ENCODE assay signal across 18 cellular contexts in genomic region chr15:29064290-29064689, GRCh38.
DNase-seq lines count a peak whose midpoint lies in the region; ATAC-seq and TF ChIP-seq lines count a peak whose summit lies in the region.
"Had no signal": no experiment of that assay in that cellular context is flagged by ENCODE, and none has a peak within 500 bp of the region (broad histone marks: within the 10 kb centered on the region; RNA-seq: fewer than 3 reads in every experiment).

No MANE protein-coding gene starts in this region.

- no peak for DNase-seq in activated naive CD8-positive, alpha-beta T cell treated with anti-CD3 and anti-CD28 coated beads, Interleukin-2, amount 50 U/mL, for 24 hours
- DNase-seq in NCI-H2171 treated with DMSO at 0.1 percent for 48 hours (lab: John Stamatoyannopoulos, UW) (peak; percentile 12), iPS-NIHi11 (ENCODE audit: low spot score) (peak; percentile 29), smooth muscle cell (lab: John Stamatoyannopoulos, UW; ENCODE audit: unreplicated experiment) (no peak), NCI-H1092 (lab: John Stamatoyannopoulos, UW) (no peak)
- DNase-seq: DND-41, GDM1, Karpas-422, MM.1S, NCI-H187, NCI-H524 treated with DMSO at 0.1 percent for 48 hours, SHP77, SK-N-SH had no signal

- H3K27me3 Mint-ChIP-seq in activated naive CD8-positive, alpha-beta T cell: no peaks in the 10 kb centered on the region
- H3K27me3 Mint-ChIP-seq in activated naive CD8-positive, alpha-beta T cell treated with anti-CD3 and anti-CD28 coated beads, Interleukin-2, amount 50 U/mL, for 24 hours: no peaks in the 10 kb centered on the region

- H3K36me3 Mint-ChIP-seq in activated naive CD8-positive, alpha-beta T cell: peaks cover 20% of the 10 kb centered on the region
- H3K36me3 Mint-ChIP-seq in activated naive CD8-positive, alpha-beta T cell treated with anti-CD3 and anti-CD28 coated beads, Interleukin-2, amount 50 U/mL, for 24 hours (ENCODE audit: low read depth): peaks cover 4% of the 10 kb centered on the region

- H3K9ac ChIP-seq in smooth muscle cell (ENCODE audit: low read depth): no peak overlapping the region
- H3K9ac ChIP-seq: BLaER1 treated with 17β-estradiol and CSF1 and Interleukin-3, amounts not matched to agents 10 nM and 100 nM; SK-N-SH had no signal

- no peaks in the 10 kb centered on the region for H3K9me3 ChIP-seq in smooth muscle cell (replicated peaks; ENCODE audit: low read depth)
- H3K9me3 ChIP-seq: SK-N-SH had no signal

- no peak overlapping the region for H2AFZ ChIP-seq in smooth muscle cell (ENCODE audit: low read depth)

- no peaks in the 10 kb centered on the region for H3K27me3 ChIP-seq in smooth muscle cell (ENCODE audit: low read depth)
- H3K27me3 ChIP-seq: BLaER1 treated with 17β-estradiol and CSF1 and Interleukin-3, amounts not matched to agents 10 nM and 100 nM had no signal

- H3K27ac ChIP-seq in smooth muscle cell (ENCODE audit: low read depth): no peak overlapping the region
- H3K27ac ChIP-seq: A549; BLaER1 treated with 17β-estradiol and CSF1 and Interleukin-3, amounts not matched to agents 10 nM and 100 nM had no signal

- H3K79me2 ChIP-seq in smooth muscle cell (ENCODE audit: low read depth): no peaks in the 10 kb centered on the region

- ATAC-seq in activated naive CD8-positive, alpha-beta T cell treated with anti-CD3 and anti-CD28 coated beads, Interleukin-2, amount 50 U/mL, for 24 hours: no peak
- no peak for ATAC-seq in HG02678 (IDR thresholded peaks at IDR 0.05; ENCODE audit: unreplicated experiment)
- ATAC-seq in GM19455 (IDR thresholded peaks at IDR 0.05; ENCODE audit: unreplicated experiment): no peak
- ATAC-seq: A549 had no signal

- no peak overlapping the region for H3K4me3 ChIP-seq in smooth muscle cell
- H3K4me3 ChIP-seq: A549; BLaER1 treated with 17β-estradiol and CSF1 and Interleukin-3, amounts not matched to agents 10 nM and 100 nM had no signal

- no peaks in the 10 kb centered on the region for H4K20me1 ChIP-seq in smooth muscle cell (ENCODE audit: low read depth)

- no peaks in the 10 kb centered on the region for H3K36me3 ChIP-seq in smooth muscle cell (ENCODE audit: low read depth)

- H3K4me1 Mint-ChIP-seq in activated naive CD8-positive, alpha-beta T cell (ENCODE audit: low read depth): peaks cover 49% of the 10 kb centered on the region
- peaks cover 25% of the 10 kb centered on the region for H3K4me1 Mint-ChIP-seq in activated naive CD8-positive, alpha-beta T cell treated with anti-CD3 and anti-CD28 coated beads, Interleukin-2, amount 50 U/mL, for 24 hours

- no peak overlapping the region for H3K4me3 Mint-ChIP-seq in activated naive CD8-positive, alpha-beta T cell
- H3K4me3 Mint-ChIP-seq in activated naive CD8-positive, alpha-beta T cell treated with anti-CD3 and anti-CD28 coated beads, Interleukin-2, amount 50 U/mL, for 24 hours: no peak overlapping the region

- H3K27ac Mint-ChIP-seq in activated naive CD8-positive, alpha-beta T cell: peak overlapping the region; percentile 46
- H3K27ac Mint-ChIP-seq in activated naive CD8-positive, alpha-beta T cell treated with anti-CD3 and anti-CD28 coated beads, Interleukin-2, amount 50 U/mL, for 24 hours: no peak overlapping the region

- no peaks in the 10 kb centered on the region for H3K4me1 ChIP-seq in smooth muscle cell (ENCODE audit: low read depth)
- H3K4me1 ChIP-seq: A549; BLaER1 treated with 17β-estradiol and CSF1 and Interleukin-3, amounts not matched to agents 10 nM and 100 nM had no signal

- no peak overlapping the region for H3K4me2 ChIP-seq in smooth muscle cell
- H3K4me2 ChIP-seq: A549; BLaER1 treated with 17β-estradiol and CSF1 and Interleukin-3, amounts not matched to agents 10 nM and 100 nM; SK-N-SH had no signal

- H3K9me3 Mint-ChIP-seq in activated naive CD8-positive, alpha-beta T cell (ENCODE audit: low read depth): peaks cover 5% of the 10 kb centered on the region
- peaks cover 5% of the 10 kb centered on the region for H3K9me3 Mint-ChIP-seq in activated naive CD8-positive, alpha-beta T cell treated with anti-CD3 and anti-CD28 coated beads, Interleukin-2, amount 50 U/mL, for 24 hours

- no peak for TF ChIP-seq CTCF in smooth muscle cell (IDR thresholded peaks at IDR 0.05; ENCODE audit: borderline replicate concordance, insufficient read depth, poor library complexity, severe bottlenecking)

- H3F3A ChIP-seq in smooth muscle cell (ENCODE audit: low read depth): no peaks in the 10 kb centered on the region

- WGBS in smooth muscle cell (ENCODE audit: low lambda C conversion rate): 84% methylated on average over 8 of the region's 8 CpGs

Comparison
In these comparisons a context has a peak if more than half of its experiments do, and no peak if none do; other contexts are left out.
1. DNase-seq: peak in NCI-H2171 treated with DMSO at 0.1 percent for 48 hours (single experiment) and iPS-NIHi11 (single experiment); none in activated naive CD8-positive, alpha-beta T cell treated with anti-CD3 and anti-CD28 coated beads, Interleukin-2, amount 50 U/mL, for 24 hours (single experiment), smooth muscle cell (single experiment) and NCI-H1092 (single experiment).